ENCODE assay signal across 8 cellular contexts in genomic region chr22:25110846-25111578, GRCh38.
DNase-seq lines count a peak whose midpoint lies in the region; ATAC-seq, FAIRE-seq and TF ChIP-seq lines count a peak whose summit lies in the region.

No MANE protein-coding gene starts in this region.

- H3K9me3 Mint-ChIP-seq in activated naive CD4-positive, alpha-beta T cell treated with anti-CD3 and anti-CD28 coated beads, Interleukin-2, amount 50 U/mL, for 72 hours: no peaks in the 10 kb centered on the region
- peaks cover 5% of the 10 kb centered on the region for H3K9me3 Mint-ChIP-seq in glutamatergic neuron (ENCODE audit: unreplicated experiment)

- peaks cover 25% of the 10 kb centered on the region for H3K4me1 Mint-ChIP-seq in glutamatergic neuron (ENCODE audit: low read depth, unreplicated experiment)

- FAIRE-seq in G401.6 (lab: Jason Lieb, UNC): peak; percentile 81

- H2AFZ ChIP-seq in osteoblast (ENCODE audit: low read length): peak overlapping the region; percentile 88

- H3K27ac ChIP-seq in SK-N-MC (no peak overlapping the region), osteoblast (ENCODE audit: low read depth, low read length) (peak overlapping the region; percentile 64), testis (peak overlapping the region in 1 of 2 donors; percentile 9)

- DNase-seq in SK-N-MC (ENCODE audit: low read depth, low spot score) (no peak), glutamatergic neuron (peak; percentile 83), osteoblast (ENCODE audit: insufficient read length, low spot score, missing footprints) (peak; percentile 97), testis (peak; percentile 78)
- peak in 1 of 2 donors; percentile 41 for DNase-seq in activated naive CD4-positive, alpha-beta T cell treated with anti-CD3 and anti-CD28 coated beads, Interleukin-2, amount 50 U/mL, for 72 hours (ENCODE audit: low spot score in 2 of 2)

- intact Hi-C loops in testis (cut with DNase I; ENCODE audit: low total_unique reads): no loop called here

- H3K27ac Mint-ChIP-seq in activated naive CD4-positive, alpha-beta T cell treated with anti-CD3 and anti-CD28 coated beads, Interleukin-2, amount 50 U/mL, for 72 hours: peak overlapping the region; percentile 29 to 67
- peak overlapping the region; percentile 98 for H3K27ac Mint-ChIP-seq in glutamatergic neuron (ENCODE audit: unreplicated experiment)

- H3K27me3 Mint-ChIP-seq in glutamatergic neuron (ENCODE audit: unreplicated experiment): peaks cover 14% of the 10 kb centered on the region

- H3K4me3 ChIP-seq in SK-N-MC: peak overlapping the region; percentile 47; the same call in 1 of the 2 replicates
- H3K4me3 ChIP-seq in osteoblast (ENCODE audit: insufficient read depth, low read length): peak overlapping the region; percentile 82
- peak overlapping the region; percentile 46 to 59 for H3K4me3 ChIP-seq in testis

- H3K4me2 ChIP-seq in osteoblast (ENCODE audit: insufficient read depth, low read length): peak overlapping the region; percentile 99

- H3K27me3 ChIP-seq in osteoblast (ENCODE audit: insufficient read depth, low read length) (no peaks in the 10 kb centered on the region), testis (no peaks in the 10 kb centered on the region)

- H3K4me1 ChIP-seq in osteoblast (ENCODE audit: insufficient read depth, low read length) (peaks cover 9% of the 10 kb centered on the region), testis (peaks cover 14% of the 10 kb centered on the region)

- H3K9ac ChIP-seq in SK-N-MC (ENCODE audit: insufficient read length): no peak overlapping the region

- TF ChIP-seq POLR2A in testis (IDR thresholded peaks at IDR 0.05): no peak

- 0% methylated on average over 18 to 36 of the region's 36 CpGs for WGBS in testis, 2 donors

- peaks cover 12% of the 10 kb centered on the region for H4K20me1 ChIP-seq in osteoblast (ENCODE audit: insufficient read depth, low read length)

- H3K9me3 ChIP-seq in SK-N-MC (ENCODE audit: low read depth, low read length): no peaks in the 10 kb centered on the region
- no peaks in the 10 kb centered on the region for H3K9me3 ChIP-seq in osteoblast (ENCODE audit: low read depth, low read length)
- no peaks in the 10 kb centered on the region for H3K9me3 ChIP-seq in testis

- H3K79me2 ChIP-seq in osteoblast (ENCODE audit: insufficient read depth, low read length): no peaks in the 10 kb centered on the region

- no peaks in the 10 kb centered on the region for H3K36me3 Mint-ChIP-seq in activated naive CD4-positive, alpha-beta T cell treated with anti-CD3 and anti-CD28 coated beads, Interleukin-2, amount 50 U/mL, for 72 hours
- H3K36me3 Mint-ChIP-seq in glutamatergic neuron (ENCODE audit: unreplicated experiment): no peaks in the 10 kb centered on the region

- ATAC-seq in activated naive CD4-positive, alpha-beta T cell treated with anti-CD3 and anti-CD28 coated beads, Interleukin-2, amount 50 U/mL, for 72 hours: peak; percentile 65 to 83
- ATAC-seq in HG03025 (IDR thresholded peaks at IDR 0.05; ENCODE audit: low FRiP score, unreplicated experiment): no peak

- TF ChIP-seq CTCF in LNCAP (IDR thresholded peaks at IDR 0.05) (peak; percentile 65), glutamatergic neuron (IDR thresholded peaks at IDR 0.05; ENCODE audit: partially characterized antibody, unreplicated experiment) (peak; percentile 79), osteoblast (IDR thresholded peaks at IDR 0.05; ENCODE audit: extremely low read depth, low read depth, low read length) (peak; percentile 65), testis (IDR thresholded peaks at IDR 0.05) (peak; percentile 5 to 41 (median 40))

- H3K36me3 ChIP-seq in SK-N-MC (ENCODE audit: insufficient read depth, low read length) (no peaks in the 10 kb centered on the region), osteoblast (ENCODE audit: insufficient read depth, low read length) (no peaks in the 10 kb centered on the region), testis (ENCODE audit: low read depth, missing control alignments) (no peaks in the 10 kb centered on the region)

- H3K4me3 Mint-ChIP-seq in glutamatergic neuron (ENCODE audit: unreplicated experiment): peak overlapping the region; percentile 95
